In the genomic region with DNA sequence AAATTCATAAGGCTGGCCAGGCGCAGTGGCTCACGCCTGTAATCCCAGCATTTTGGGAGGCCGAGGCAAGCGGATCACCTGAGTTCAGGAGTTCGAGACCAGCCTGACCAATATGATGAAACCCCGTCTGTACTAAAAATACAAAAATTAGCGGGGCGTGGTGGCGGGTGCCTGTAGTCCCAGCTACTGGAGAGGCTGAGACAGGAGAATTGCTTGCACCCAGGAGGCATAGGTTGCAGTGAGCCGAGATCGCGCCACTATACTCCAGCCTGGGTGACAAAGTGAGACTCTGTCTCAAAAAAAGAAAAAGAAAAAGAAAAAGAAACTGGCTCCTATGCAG, we compare ENCODE assay signal across 2 cellular contexts. TPM values are rescaled to one million over a fixed set of nuclear protein-coding genes. Genes with fewer than 3 reads are reported as not detected.
"Had no signal": no experiment of that assay in that cellular context is flagged by ENCODE, and none has a peak within 500 bp of the region (broad histone marks: within the 10 kb centered on the region; RNA-seq: fewer than 3 reads in every experiment).

No MANE protein-coding gene starts in this region.

RNA-seq across cellular contexts. Expression of a gene that starts 1.9 kb away (rescaled TPM):
- total RNA-seq: smooth muscle cell had no signal
- polyA plus RNA-seq: smooth muscle cell had no signal

RNA-seq across cellular contexts. Expression of a gene that starts 6.8 kb away (rescaled TPM):
- total RNA-seq: smooth muscle cell had no signal
- polyA plus RNA-seq: keratinocyte, smooth muscle cell had no signal

RNA-seq across cellular contexts. Expression of a gene that starts 23.5 kb away (rescaled TPM):
- total RNA-seq: smooth muscle cell had no signal
- polyA plus RNA-seq: keratinocyte had no signal
